Comparison of ENCODE assay signal across 8 cellular contexts in genomic region chr1:958823-959729, GRCh38. TPM values are rescaled to one million over a fixed set of nuclear protein-coding genes. Genes with fewer than 3 reads are reported as not detected.
DNase-seq lines count a peak whose midpoint lies in the region; ATAC-seq and TF ChIP-seq lines count a peak whose summit lies in the region.

TSS of gene NOC2L (minus strand) at chr1:959256. CDS start at chr1:959240, 16 bp downstream.

- 6 to 7% methylated on average over 101 of the region's 101 CpGs for WGBS in ectodermal cell, 2 experiments

- peak within 1 kb of the TSS; percentile 88 for H3K27ac Mint-ChIP-seq in activated CD8-positive, alpha-beta T cell treated with anti-CD3 and anti-CD28 coated beads, Interleukin-2, amount 10 ng/mL, durations not matched to agents 7 days and 5 days

- H3K36me3 ChIP-seq in BE2C (peaks cover 42% of the 10 kb centered on the region), ectodermal cell (ENCODE audit: control insufficient read depth, insufficient read depth, low read length) (peaks cover 25% of the 10 kb centered on the region)

- no peak within 1 kb of the TSS for H3K27ac ChIP-seq in ectodermal cell (ENCODE audit: insufficient read depth, low read depth, low read length, poor library complexity, severe bottlenecking)

- no peaks in the 10 kb centered on the region for H3K4me1 ChIP-seq in BE2C
- no peaks in the 10 kb centered on the region for H3K4me1 ChIP-seq in ectodermal cell (ENCODE audit: control insufficient read depth, insufficient read depth, low read length)

- H3K27me3 ChIP-seq in BE2C = no peaks in the 10 kb centered on the region
- H3K27me3 ChIP-seq in ectodermal cell (ENCODE audit: control insufficient read depth, insufficient read depth, low read length, poor library complexity, severe bottlenecking) = peaks cover 23% of the 10 kb centered on the region

- peaks cover 25% of the 10 kb centered on the region for H3K36me3 Mint-ChIP-seq in activated CD8-positive, alpha-beta T cell treated with anti-CD3 and anti-CD28 coated beads, Interleukin-2, amount 10 ng/mL, durations not matched to agents 7 days and 5 days (ENCODE audit: low read depth)

- peak within 1 kb of the TSS; percentile 95 for H3K4me3 ChIP-seq in BE2C (ENCODE audit: low read depth, low read length)
- H3K4me3 ChIP-seq in ectodermal cell (ENCODE audit: insufficient read depth, low read depth, low read length) = peak within 1 kb of the TSS; percentile 100

- H3K9me3 ChIP-seq in BE2C (no peaks in the 10 kb centered on the region), ectodermal cell (ENCODE audit: control insufficient read depth, low read length) (no peaks in the 10 kb centered on the region)

- H3K9me3 Mint-ChIP-seq in activated CD8-positive, alpha-beta T cell treated with anti-CD3 and anti-CD28 coated beads, Interleukin-2, amount 10 ng/mL, durations not matched to agents 7 days and 5 days (ENCODE audit: insufficient read depth) = no peaks in the 10 kb centered on the region

- POLR2A ChIA-PET in activated CD8-positive, alpha-beta T cell treated with anti-CD3 and anti-CD28 coated beads, Interleukin-2, amount 10 ng/mL, durations not matched to agents 7 days and 5 days (lab: Charles Lee) = interaction anchor here (0.5 to 1.5 kb wide), 4 partner anchors 8 to 313 kb away, joined by 3 to 4 read pairs (median 3); partner anchors contain the start of gene PLEKHN1

- DNase-seq in BE2C = peak; percentile 95
- peak; percentile 97 for DNase-seq in GM19238 (ENCODE audit: insufficient read length, low spot score)
- peak; percentile 31 for DNase-seq in NK-92 (lab: John Stamatoyannopoulos, UW; ENCODE audit: unreplicated experiment)
- peak; percentile 95 for DNase-seq in activated CD8-positive, alpha-beta T cell treated with anti-CD3 and anti-CD28 coated beads, Interleukin-2, amount 10 ng/mL, durations not matched to agents 7 days and 5 days
- peak; percentile 87 for DNase-seq in medulla oblongata (ENCODE audit: extremely low spot score)
- peak; percentile 94 for DNase-seq in stimulated activated CD8-positive, alpha-beta memory T cell treated with anti-CD3 and anti-CD28 coated beads, Interleukin-12 subunit alpha, Interleukin-12 subunit beta, amount 100 ng/mL, for 1 hour (ENCODE audit: low read depth)

- peak within 1 kb of the TSS; percentile 84 for H3K4me3 Mint-ChIP-seq in activated CD8-positive, alpha-beta T cell treated with anti-CD3 and anti-CD28 coated beads, Interleukin-2, amount 10 ng/mL, durations not matched to agents 7 days and 5 days

- peaks cover 18% of the 10 kb centered on the region for H3K4me1 Mint-ChIP-seq in activated CD8-positive, alpha-beta T cell treated with anti-CD3 and anti-CD28 coated beads, Interleukin-2, amount 10 ng/mL, durations not matched to agents 7 days and 5 days (ENCODE audit: low read depth)

- CTCF ChIA-PET in activated CD8-positive, alpha-beta T cell treated with anti-CD3 and anti-CD28 coated beads, Interleukin-2, amount 10 ng/mL, durations not matched to agents 7 days and 5 days (lab: Charles Lee) = interaction anchor here (1.5 kb wide), 1 partner anchor 104 kb away, joined by 3 read pairs; no protein-coding TSS in a partner anchor

- ATAC-seq in HG03469 (IDR thresholded peaks at IDR 0.05; ENCODE audit: unreplicated experiment) = peak; percentile 39
- ATAC-seq in activated CD8-positive, alpha-beta T cell treated with anti-CD3 and anti-CD28 coated beads, Interleukin-2, amount 10 ng/mL, durations not matched to agents 7 days and 5 days = peak; percentile 76

- no peaks in the 10 kb centered on the region for H3K27me3 Mint-ChIP-seq in activated CD8-positive, alpha-beta T cell treated with anti-CD3 and anti-CD28 coated beads, Interleukin-2, amount 10 ng/mL, durations not matched to agents 7 days and 5 days (ENCODE audit: low read depth)

- TF ChIP-seq CTCF in BE2C (IDR thresholded peaks at IDR 0.05; ENCODE audit: low read depth, low read length) = no peak

RNA-seq across cellular contexts. Expression of gene NOC2L, which starts in this region (rescaled TPM):
- polyA plus RNA-seq in BE2C (2012; ENCODE audit: insufficient read depth, insufficient read length, low read depth) = 253 TPM
- total RNA-seq in activated CD8-positive, alpha-beta T cell treated with anti-CD3 and anti-CD28 coated beads, Interleukin-2, amount 10 ng/mL, durations not matched to agents 7 days and 5 days = 10 to 100 TPM; 61.7 to 68.7 TPM
- 90.0 TPM for polyA plus RNA-seq in ectodermal cell (2013, experiment 1 of 4)
- polyA plus RNA-seq in ectodermal cell (2013, experiment 2 of 4) = 87.3 TPM
- polyA plus RNA-seq in ectodermal cell (2013, experiment 3 of 4) = 58.0 TPM
- polyA plus RNA-seq in ectodermal cell (2013, experiment 4 of 4) = 57.1 TPM

Comparison
In these comparisons a context has a peak if more than half of its experiments do, and no peak if none do; other contexts are left out.
1. DNase-seq: peak in every context shown above with its lines; median percentile 97 in GM19238; 95 in BE2C; 95 in activated CD8-positive, alpha-beta T cell treated with anti-CD3 and anti-CD28 coated beads, Interleukin-2, amount 10 ng/mL, durations not matched to agents 7 days and 5 days; 94 in stimulated activated CD8-positive, alpha-beta memory T cell treated with anti-CD3 and anti-CD28 coated beads, Interleukin-12 subunit alpha, Interleukin-12 subunit beta, amount 100 ng/mL, for 1 hour; 87 in medulla oblongata; 31 in NK-92.